29 cellular contexts compared by ENCODE assay signal in genomic region chr15:75235760-75236729, GRCh38. TPM values are rescaled to one million over a fixed set of nuclear protein-coding genes. Genes with fewer than 3 reads are reported as not detected.
DNase-seq lines count a peak whose midpoint lies in the region; ATAC-seq, FAIRE-seq and TF ChIP-seq lines count a peak whose summit lies in the region.
"Had no signal": no experiment of that assay in that cellular context is flagged by ENCODE, and none has a peak within 500 bp of the region (broad histone marks: within the 10 kb centered on the region; RNA-seq: fewer than 3 reads in every experiment).

No MANE protein-coding gene starts in this region.

- H2AFZ ChIP-seq in H1 (ENCODE audit: low read length): no peak overlapping the region
- H2AFZ ChIP-seq in neuronal stem cell (ENCODE audit: low read length): no peak overlapping the region
- H2AFZ ChIP-seq: neural progenitor cell had no signal

- H4K20me1 ChIP-seq in H1 (replicated peaks in 1 of 2; ENCODE audit: control insufficient read depth in 1 of 2, insufficient read depth in 2 of 2, low read length in 2 of 2): no peaks in the 10 kb centered on the region

- H3K4me1 Mint-ChIP-seq in endothelial cell (ENCODE audit: unreplicated experiment): peaks cover 14% of the 10 kb centered on the region
- H3K4me1 Mint-ChIP-seq: neural progenitor cell had no signal

- H3K4me1 ChIP-seq in right atrium auricular region: no peaks in the 10 kb centered on the region
- peaks cover 0 to 3% (median 1%) of the 10 kb centered on the region in 4 experiments; a peak in 2 of 7 replicates for H3K4me1 ChIP-seq in H1 (replicated peaks in 1 of 4; ENCODE audit: control insufficient read depth in 3 of 4, insufficient read depth in 4 of 4, low read length in 3 of 4)
- H3K4me1 ChIP-seq in neuronal stem cell (ENCODE audit: control insufficient read depth in 2 of 2, insufficient read depth in 1 of 2, low read depth in 1 of 2, low read length in 2 of 2): peaks cover 0 to 3% of the 10 kb centered on the region in 2 donors
- H3K4me1 ChIP-seq: neural progenitor cell, stomach had no signal

- no peaks in the 10 kb centered on the region for H3K9me3 ChIP-seq in right atrium auricular region
- H3K9me3 ChIP-seq in H1 (ENCODE audit: insufficient read depth in 2 of 2, low read depth in 1 of 2, low read length in 1 of 2): no peaks in the 10 kb centered on the region
- H3K9me3 ChIP-seq in neuronal stem cell (replicated peaks in 1 of 2; ENCODE audit: control insufficient read depth in 2 of 2, insufficient read depth in 1 of 2, low read depth in 1 of 2, low read length in 2 of 2): peaks cover 0 to 2% of the 10 kb centered on the region in 2 donors
- H3K9me3 ChIP-seq: stomach had no signal

- no peak overlapping the region for H3K14ac ChIP-seq in H1 (ENCODE audit: insufficient read length)
- peak overlapping the region; percentile 63 for H3K14ac ChIP-seq in neuronal stem cell (ENCODE audit: low read length)

- H3K4ac ChIP-seq in H1 (replicated peaks; ENCODE audit: insufficient read length, low read depth, low read length) (no peak overlapping the region), neuronal stem cell (ENCODE audit: low read length) (no peak overlapping the region)

- H3K79me2 ChIP-seq in H1 (ENCODE audit: control insufficient read depth in 1 of 2, insufficient read depth in 2 of 2, low read length in 2 of 2): no peaks in the 10 kb centered on the region

- no peak for TF ChIP-seq POLR2A in H1 (IDR thresholded peaks at IDR 0.05; ENCODE audit: control extremely low read depth in 1 of 2, low read depth in 2 of 2, low read length in 2 of 2)

- H3K56ac ChIP-seq in H1 (replicated peaks; ENCODE audit: insufficient read length, low read depth, low read length): no peak overlapping the region

- H3K27me3 ChIP-seq in right atrium auricular region (no peaks in the 10 kb centered on the region), H1 (replicated peaks in 1 of 4; ENCODE audit: control insufficient read depth in 3 of 4, extremely low read depth in 1 of 4, insufficient read depth in 3 of 4, low read length in 3 of 4) (no peaks in the 10 kb centered on the region; a peak in 1 of 7 replicates), neuronal stem cell (ENCODE audit: control insufficient read depth in 3 of 3, insufficient read depth in 3 of 3, low read depth in 1 of 3, low read length in 3 of 3) (peaks cover 0 to 30% (median 0%) of the 10 kb centered on the region in 3 experiments)
- H3K27me3 ChIP-seq: neural progenitor cell had no signal

- H3K4me3 Mint-ChIP-seq in endothelial cell (ENCODE audit: unreplicated experiment): no peak overlapping the region
- H3K4me3 Mint-ChIP-seq: activated CD4-positive, alpha-beta memory T cell treated with anti-CD3 and anti-CD28 coated beads for 36 hours; neural progenitor cell; T-helper 2 cell treated with Interferon-gamma antibody and Interleukin-4, amounts not matched to agents 5 μg/mL and 100 μg/mL, for 36 hours had no signal

- TF ChIP-seq EP300 in H1 (IDR thresholded peaks at IDR 0.05; ENCODE audit: borderline replicate concordance in 1 of 2, low read depth in 2 of 2, low read length in 2 of 2): no peak

- H4K8ac ChIP-seq in H1 (ENCODE audit: extremely low read depth, insufficient read depth, low read length): no peak overlapping the region; the same call in 1 of the 2 replicates
- H4K8ac ChIP-seq in neuronal stem cell (ENCODE audit: low read depth, low read length): no peak overlapping the region

- H2BK5ac ChIP-seq in H1 (ENCODE audit: low read depth, low read length) (peak overlapping the region; percentile 2; the same call in 1 of the 2 replicates), neuronal stem cell (ENCODE audit: low read length) (no peak overlapping the region)

- 0 out of 2 replicates have a peak overlapping the region, but pooled peaks have one; percentile 61 for H2BK15ac ChIP-seq in H1 (ENCODE audit: low read length)
- peak overlapping the region; percentile 39 for H2BK15ac ChIP-seq in neuronal stem cell (ENCODE audit: low read length)

- H3K23ac ChIP-seq in H1 (ENCODE audit: insufficient read length) (no peak overlapping the region), neuronal stem cell (ENCODE audit: low read depth, low read length, poor library complexity) (peak overlapping the region; percentile 17)

- intact Hi-C loops in Right ventricle myocardium inferior (cut with DNase I): no loop called here

- no peaks in the 10 kb centered on the region for H3K23me2 ChIP-seq in H1 (ENCODE audit: low read depth, low read length)

- H3K9ac ChIP-seq in H1 (replicated peaks in 1 of 4; ENCODE audit: extremely low read depth in 1 of 4, low read depth in 3 of 4, low read length in 3 of 4) (no peak overlapping the region), neuronal stem cell (ENCODE audit: low read depth, low read length, poor library complexity) (no peak overlapping the region)
- H3K9ac ChIP-seq: neural progenitor cell had no signal

- H3K36me3 Mint-ChIP-seq in endothelial cell (ENCODE audit: low read depth, unreplicated experiment): peaks cover 5% of the 10 kb centered on the region
- H3K36me3 Mint-ChIP-seq: activated CD4-positive, alpha-beta memory T cell treated with anti-CD3 and anti-CD28 coated beads for 36 hours; neural progenitor cell had no signal

- no peak overlapping the region for H2BK120ac ChIP-seq in H1 (replicated peaks; ENCODE audit: low read depth, low read length)
- no peak overlapping the region for H2BK120ac ChIP-seq in neuronal stem cell (ENCODE audit: low read depth, low read length)

- ATAC-seq in Right ventricle myocardium inferior (peak; percentile 89), HG03097 (IDR thresholded peaks at IDR 0.05; ENCODE audit: low FRiP score, unreplicated experiment) (no peak), GM21717 (IDR thresholded peaks at IDR 0.05; ENCODE audit: unreplicated experiment) (no peak)

- no peak for FAIRE-seq in H1 (lab: Jason Lieb, UNC)
- FAIRE-seq: GM18507 had no signal

- CTCF ChIA-PET in H1 (lab: Charles Lee; ENCODE audit: partially characterized antibody): interaction anchor here (0.8 to 1.3 kb wide), 4 partner anchors 12 to 39 kb away, joined by 3 to 4 read pairs (median 3); partner anchors contain the start of gene C15orf39

- H3K79me1 ChIP-seq in H1 (ENCODE audit: low read depth, low read length) (no peaks in the 10 kb centered on the region), neuronal stem cell (ENCODE audit: low read depth, low read length) (peaks cover 1% of the 10 kb centered on the region)

- WGBS in H1 (ENCODE audit: extremely low coverage in 1 of 2, insufficient coverage in 1 of 2, insufficient read length in 1 of 2, insufficient replicate concordance in 2 of 2, low coverage in 1 of 2, low lambda C conversion rate in 2 of 2, missing lambda C conversion rate in 1 of 2), 2 experiments: 89% methylated on average over 11 of the region's 11 CpGs; no CpG with 5 or more reads in 1 of the 2 experiments
- WGBS in neuronal stem cell (ENCODE audit: extremely low coverage in 2 of 2, insufficient read length in 2 of 2, insufficient replicate concordance in 1 of 2), 2 donors: no CpG with 5 or more reads among the region's 11 CpGs

- no peak for TF ChIP-seq RAD21 in H1 (IDR thresholded peaks at IDR 0.05 in 1 of 2, conservative IDR thresholded peaks at IDR 0.05 in 1 of 2; ENCODE audit: low read depth in 2 of 2, low read length in 2 of 2)

- H3K4me2 ChIP-seq in H1 (ENCODE audit: insufficient read depth in 1 of 2, low read depth in 2 of 2, low read length in 2 of 2) (no peak overlapping the region), neuronal stem cell (ENCODE audit: insufficient read depth, low read length, poor library complexity, severe bottlenecking) (no peak overlapping the region)
- H3K4me2 ChIP-seq: neural progenitor cell had no signal

- H3K36me3 ChIP-seq in right atrium auricular region (no peaks in the 10 kb centered on the region), H1 (ENCODE audit: control insufficient read depth in 2 of 4, insufficient read depth in 4 of 4, low read length in 3 of 4) (no peaks in the 10 kb centered on the region), neuronal stem cell (replicated peaks in 1 of 2; ENCODE audit: control insufficient read depth in 2 of 2, insufficient read depth in 2 of 2, low read length in 2 of 2) (no peaks in the 10 kb centered on the region)
- H3K36me3 ChIP-seq: neural progenitor cell, stomach had no signal

- no peak overlapping the region for H2BK20ac ChIP-seq in H1 (ENCODE audit: low read length)

- peak; percentile 71 for DNase-seq in Right ventricle myocardium inferior (ENCODE audit: missing footprints)
- no peak for DNase-seq in right atrium auricular region (ENCODE audit: low spot score)
- DNase-seq in H1 (ENCODE audit: low read depth in 1 of 2, low spot score in 2 of 2): no peak
- no peak for DNase-seq in neuronal stem cell (ENCODE audit: low spot score)
- DNase-seq in endothelial cell (ENCODE audit: low spot score): no peak
- DNase-seq in SIG-M5 (lab: John Stamatoyannopoulos, UW): no peak
- DNase-seq: ACHN; activated CD4-positive, alpha-beta memory T cell treated with anti-CD3 and anti-CD28 coated beads for 36 hours; activated naive CD4-positive, alpha-beta T cell; C1 segment of cervical spinal cord; Calu3; EL; HCEC 1CT; NCI-H1417; NCI-H510A treated with DMSO at 0.1 percent for 48 hours; stimulated activated CD4-positive, alpha-beta T cell treated with anti-CD3 and anti-CD28 coated beads, Interleukin-4, amount 100 ng/mL, for 24 hours; stomach; trophoblast cell had no signal

- H2BK12ac ChIP-seq in H1 (ENCODE audit: low read depth, low read length) (no peak overlapping the region), neuronal stem cell (ENCODE audit: low read length) (no peak overlapping the region)

- H3K27ac ChIP-seq in right atrium auricular region (no peak overlapping the region), H1 (ENCODE audit: low read depth, low read length) (no peak overlapping the region), neuronal stem cell (replicated peaks; ENCODE audit: low read length) (no peak overlapping the region)
- H3K27ac ChIP-seq: neural progenitor cell, stomach, VCaP had no signal

- H3K9me3 Mint-ChIP-seq in endothelial cell (ENCODE audit: unreplicated experiment): no peaks in the 10 kb centered on the region
- H3K9me3 Mint-ChIP-seq: activated CD4-positive, alpha-beta memory T cell treated with anti-CD3 and anti-CD28 coated beads for 36 hours; neural progenitor cell; T-helper 2 cell treated with Interferon-gamma antibody and Interleukin-4, amounts not matched to agents 5 μg/mL and 100 μg/mL, for 36 hours had no signal

- H2AK5ac ChIP-seq in H1 (ENCODE audit: low read depth, low read length) (no peak overlapping the region; the same call in 1 of the 2 replicates), neuronal stem cell (ENCODE audit: low read depth, low read length) (no peak overlapping the region)

- POLR2A ChIA-PET in H1 (lab: Charles Lee; ENCODE audit: partially characterized antibody): no interaction called here

- no peak overlapping the region for H4K5ac ChIP-seq in H1 (ENCODE audit: insufficient read length, low read depth, low read length)

- no peak for TF ChIP-seq CTCF in right atrium auricular region (IDR thresholded peaks at IDR 0.05)
- no peak for TF ChIP-seq CTCF in H1 (IDR thresholded peaks at IDR 0.05; ENCODE audit: control extremely low read depth in 1 of 3, insufficient read depth in 1 of 3, low read depth in 1 of 3, low read length in 3 of 3)
- no peak for TF ChIP-seq CTCF in endothelial cell (IDR thresholded peaks at IDR 0.05; ENCODE audit: unreplicated experiment)

- H3K4me3 ChIP-seq in right atrium auricular region (no peak overlapping the region), H1 (ENCODE audit: extremely low read depth in 1 of 4, insufficient read depth in 2 of 4, low read depth in 3 of 4, low read length in 4 of 4) (no peak overlapping the region), neuronal stem cell (ENCODE audit: low read length in 2 of 2) (no peak overlapping the region)
- H3K4me3 ChIP-seq: neural progenitor cell, stomach had no signal

- no peak overlapping the region for H3K27ac Mint-ChIP-seq in endothelial cell (ENCODE audit: unreplicated experiment)
- H3K27ac Mint-ChIP-seq: activated CD4-positive, alpha-beta memory T cell treated with anti-CD3 and anti-CD28 coated beads for 36 hours; neural progenitor cell; T-helper 2 cell treated with Interferon-gamma antibody and Interleukin-4, amounts not matched to agents 5 μg/mL and 100 μg/mL, for 36 hours had no signal

- H4K91ac ChIP-seq in H1 (replicated peaks; ENCODE audit: insufficient read length, low read length) (no peak overlapping the region), neuronal stem cell (ENCODE audit: low read depth, low read length, poor library complexity) (no peak overlapping the region)

- peaks cover 13% of the 10 kb centered on the region for H3K27me3 Mint-ChIP-seq in endothelial cell (ENCODE audit: unreplicated experiment)

- no peak overlapping the region for H3K18ac ChIP-seq in H1 (ENCODE audit: extremely low read depth, low read length)
- H3K18ac ChIP-seq in neuronal stem cell (ENCODE audit: low read length): peak overlapping the region; percentile 24

RNA-seq across cellular contexts. Expression of gene GOLGA6C, which starts 22.1 kb away (rescaled TPM):
- not detected for total RNA-seq in Right ventricle myocardium inferior
- not detected for total RNA-seq in right atrium auricular region
- 0.35 TPM in 1 of 2 replicates, not detected in the other for total RNA-seq in H1 (2021; fragmentation: NEBNext Ultra II Directional; extraction: Animal tissue kit (Norgen Biotek cat#: 25700))
- polyA plus RNA-seq in H1 (2011; rRNA removed): 0.14 and 0.17 TPM in 2 replicates
- polyA plus RNA-seq in H1 (2011; cell fraction: cytosol; rRNA removed): 0.22 TPM
- 0.11 TPM for polyA plus RNA-seq in H1 (2011; cell fraction: nucleus; rRNA removed)
- 0.15 to 0.61 TPM (median 0.42 TPM) in 4 replicates for polyA plus RNA-seq in H1 (2012, experiment 1 of 2)
- not detected for polyA plus RNA-seq in H1 (2012, experiment 2 of 2)
- polyA plus RNA-seq in H1 (2013, experiment 1 of 2): 0.99 TPM
- polyA plus RNA-seq in H1 (2013, experiment 2 of 2): 0.75 TPM
- not detected in 2 replicates for polyA minus RNA-seq in H1 (2011; rRNA and poly(A)+ RNA removed)
- not detected for polyA minus RNA-seq in H1 (2011; cell fraction: cytosol; rRNA and poly(A)+ RNA removed)
- polyA minus RNA-seq in H1 (2011; cell fraction: nucleus; rRNA and poly(A)+ RNA removed): 0.30 TPM
- polyA plus RNA-seq in neuronal stem cell (2013, experiment 1 of 2): not detected
- not detected for polyA plus RNA-seq in neuronal stem cell (2013, experiment 2 of 2)
- not detected for total RNA-seq in endothelial cell (ENCODE audit: unreplicated experiment)
- total RNA-seq: activated CD4-positive, alpha-beta memory T cell treated with anti-CD3 and anti-CD28 coated beads for 36 hours; Calu3; dermis microvascular lymphatic vessel endothelial cell; M059J; mucosa of gallbladder; renal cortical epithelial cell; stomach had no signal
- polyA plus RNA-seq: liver, stomach had no signal

RNA-seq across cellular contexts. Expression of gene C15orf39, which starts 34.4 kb away (rescaled TPM):
- total RNA-seq in Right ventricle myocardium inferior: 15.0 TPM
- 10 to 100 TPM in 1 of 2 donors, 1 to 10 TPM in 1; 5.9 to 16.4 TPM for total RNA-seq in right atrium auricular region
- 35.6 and 38.5 TPM in 2 replicates for total RNA-seq in H1 (2021; fragmentation: NEBNext Ultra II Directional; extraction: Animal tissue kit (Norgen Biotek cat#: 25700))
- polyA plus RNA-seq in H1 (2011; rRNA removed): 13.8 and 18.9 TPM in 2 replicates
- 5.7 TPM for polyA plus RNA-seq in H1 (2011; cell fraction: cytosol; rRNA removed)
- 15.1 TPM for polyA plus RNA-seq in H1 (2011; cell fraction: nucleus; rRNA removed)
- 17.6 to 27.7 TPM (median 24.3 TPM) in 4 replicates for polyA plus RNA-seq in H1 (2012, experiment 1 of 2)
- polyA plus RNA-seq in H1 (2012, experiment 2 of 2): 24.9 TPM
- 23.9 TPM for polyA plus RNA-seq in H1 (2013, experiment 1 of 2)
- polyA plus RNA-seq in H1 (2013, experiment 2 of 2): 24.3 TPM
- 14.5 and 15.8 TPM in 2 replicates for polyA minus RNA-seq in H1 (2011; rRNA and poly(A)+ RNA removed)
- 23.3 TPM for polyA minus RNA-seq in H1 (2011; cell fraction: cytosol; rRNA and poly(A)+ RNA removed)
- 21.6 TPM for polyA minus RNA-seq in H1 (2011; cell fraction: nucleus; rRNA and poly(A)+ RNA removed)
- polyA plus RNA-seq in neuronal stem cell (2013, experiment 1 of 2): 5.9 TPM
- 5.5 TPM for polyA plus RNA-seq in neuronal stem cell (2013, experiment 2 of 2)
- 132 TPM for total RNA-seq in endothelial cell (ENCODE audit: unreplicated experiment)

RNA-seq across cellular contexts. Expression of gene GOLGA6D, which starts 46.6 kb away (rescaled TPM):
- total RNA-seq in Right ventricle myocardium inferior (not detected), right atrium auricular region (not detected), endothelial cell (ENCODE audit: unreplicated experiment) (1.2 TPM)
- total RNA-seq in H1 (2021; fragmentation: NEBNext Ultra II Directional; extraction: Animal tissue kit (Norgen Biotek cat#: 25700)): 0.69 and 0.73 TPM in 2 replicates
- 0.20 and 0.27 TPM in 2 replicates for polyA plus RNA-seq in H1 (2011; rRNA removed)
- polyA plus RNA-seq in H1 (2011; cell fraction: cytosol; rRNA removed): 0.58 TPM
- 0.74 TPM for polyA plus RNA-seq in H1 (2011; cell fraction: nucleus; rRNA removed)
- 0.25 to 0.81 TPM (median 0.51 TPM) in 4 replicates for polyA plus RNA-seq in H1 (2012, experiment 1 of 2)
- polyA plus RNA-seq in H1 (2012, experiment 2 of 2): 0.14 TPM
- polyA plus RNA-seq in H1 (2013, experiment 1 of 2): 0.77 TPM
- 0.85 TPM for polyA plus RNA-seq in H1 (2013, experiment 2 of 2)
- 0.47 and 0.68 TPM in 2 replicates for polyA minus RNA-seq in H1 (2011; rRNA and poly(A)+ RNA removed)
- polyA minus RNA-seq in H1 (2011; cell fraction: cytosol; rRNA and poly(A)+ RNA removed): not detected
- polyA minus RNA-seq in H1 (2011; cell fraction: nucleus; rRNA and poly(A)+ RNA removed): not detected
- polyA plus RNA-seq in neuronal stem cell (2013, experiment 1 of 2): 0.04 TPM
- polyA plus RNA-seq in neuronal stem cell (2013, experiment 2 of 2): 0.03 TPM
- total RNA-seq: Calu3, dermis microvascular lymphatic vessel endothelial cell, M059J, renal cortical epithelial cell had no signal
